In the genomic region with DNA sequence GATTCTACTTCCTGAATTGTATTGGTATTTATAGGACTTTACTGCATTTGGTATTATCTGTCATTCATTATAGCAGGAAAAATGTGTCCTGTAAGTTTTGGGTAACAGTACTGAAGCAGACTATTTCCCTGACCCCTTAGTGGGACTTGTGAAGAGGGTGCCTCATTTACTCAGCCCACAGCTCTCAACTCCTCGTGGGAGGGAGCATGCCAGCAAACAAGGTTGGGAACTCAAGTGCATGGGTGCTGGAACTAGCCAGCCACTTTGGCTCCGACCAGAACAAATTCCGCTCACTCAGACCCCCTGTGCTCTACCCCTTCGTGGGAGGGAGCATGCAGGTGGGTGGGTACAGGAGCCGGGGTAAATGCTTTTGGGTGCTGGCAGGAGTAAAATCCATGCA, we compare ENCODE assay signal across 26 cellular contexts.
"Had no signal": no experiment of that assay in that cellular context is flagged by ENCODE, and none has a peak within 500 bp of the region (broad histone marks: within the 10 kb centered on the region; RNA-seq: fewer than 3 reads in every experiment).

No MANE protein-coding gene starts in this region.

- ATAC-seq: activated CD4-positive, alpha-beta T cell treated with anti-CD3 and anti-CD28 coated beads for 36 hours; activated CD8-positive, alpha-beta memory T cell treated with anti-CD3 and anti-CD28 coated beads, Interleukin-2, amount 10 ng/mL, durations not matched to agents 7 days and 5 days; activated CD8-positive, alpha-beta T cell treated with anti-CD3 and anti-CD28 coated beads, Interleukin-2, amount 10 ng/mL, durations not matched to agents 7 days and 5 days; activated naive CD8-positive, alpha-beta T cell treated with anti-CD3 and anti-CD28 coated beads, Interleukin-2, amount 50 U/mL, for 24 hours; esophagus mucosa; heart left ventricle had no signal

- H3K27me3 ChIP-seq: adrenal gland, ascending aorta, heart left ventricle had no signal

- H3K4me1 ChIP-seq: adrenal gland, ascending aorta, heart left ventricle had no signal

- H3K9me3 ChIP-seq: adrenal gland, ascending aorta, heart left ventricle had no signal

- DNase-seq: activated CD4-positive, alpha-beta memory T cell treated with anti-CD3 and anti-CD28 coated beads for 36 hours; activated CD4-positive, alpha-beta T cell treated with anti-CD3 and anti-CD28 coated beads for 36 hours; activated CD4-positive, alpha-beta T cell treated with anti-CD3 and anti-CD28 coated beads, Interleukin-2, amount 10 ng/mL, durations not matched to agents 24 days and 14 days; activated CD4-positive, CD25-positive, alpha-beta regulatory T cell; activated CD4-positive, CD25-positive, alpha-beta regulatory T cell treated with anti-CD3 and anti-CD28 coated beads, Interleukin-2, amount 50 U/mL, for 72 hours; activated CD8-positive, alpha-beta memory T cell treated with anti-CD3 and anti-CD28 coated beads, Interleukin-2, amount 10 ng/mL, durations not matched to agents 7 days and 5 days; activated CD8-positive, alpha-beta memory T cell treated with anti-CD3 and anti-CD28 coated beads, Interleukin-2, amount 50 U/mL, for 4 hours; activated CD8-positive, alpha-beta T cell treated with anti-CD3 and anti-CD28 coated beads, Interleukin-2, amount 10 ng/mL, durations not matched to agents 7 days and 5 days; activated effector memory CD4-positive, alpha-beta T cell treated with anti-CD3 and anti-CD28 coated beads, Interleukin-2, amount 50 U/mL, for 16 hours; activated naive CD4-positive, alpha-beta T cell treated with anti-CD3 and anti-CD28 coated beads for 36 hours; activated naive CD8-positive, alpha-beta T cell treated with anti-CD3 and anti-CD28 coated beads for 36 hours; activated naive CD8-positive, alpha-beta T cell treated with anti-CD3 and anti-CD28 coated beads, Interleukin-2, amount 50 U/mL, for 24 hours; activated T-cell treated with anti-CD3 and anti-CD28 coated beads, Interleukin-2, amount 50 U/mL, for 1 hour; activated T-cell treated with anti-CD3 and anti-CD28 coated beads, Interleukin-2, amount 50 U/mL, for 48 hours; adrenal gland; amygdala; dermis blood vessel endothelial cell; effector CD8-positive, alpha-beta T cell; foreskin fibroblast; glutamatergic neuron; heart left ventricle; T-helper 2 cell had no signal

- FAIRE-seq: bronchial epithelial cell had no signal

- H3K36me3 ChIP-seq: adrenal gland, ascending aorta, heart left ventricle had no signal

- H3K27ac ChIP-seq: adrenal gland, ascending aorta, coronary artery, heart left ventricle had no signal

- H3K4me3 ChIP-seq: adrenal gland, ascending aorta, coronary artery, heart left ventricle had no signal
